ENCODE assay signal across 25 cellular contexts in genomic region chr13:27120011-27120410, GRCh38. TPM values are rescaled to one million over a fixed set of nuclear protein-coding genes. Genes with fewer than 3 reads are reported as not detected.
DNase-seq lines count a peak whose midpoint lies in the region; ATAC-seq and TF ChIP-seq lines count a peak whose summit lies in the region.
"Had no signal": no experiment of that assay in that cellular context is flagged by ENCODE, and none has a peak within 500 bp of the region (broad histone marks: within the 10 kb centered on the region; RNA-seq: fewer than 3 reads in every experiment).

No MANE protein-coding gene starts in this region.

- H3K18ac ChIP-seq in IMR-90 (ENCODE audit: low read depth, low read length): peak overlapping the region; percentile 36; the same call in 1 of the 2 replicates

- H2AK5ac ChIP-seq in IMR-90 (ENCODE audit: low read depth, low read length): peak overlapping the region; percentile 83

- H3K27me3 ChIP-seq in IMR-90 (ENCODE audit: control insufficient read depth, insufficient read depth, low read length): no peaks in the 10 kb centered on the region
- H3K27me3 ChIP-seq in adrenal gland: no peaks in the 10 kb centered on the region
- H3K27me3 ChIP-seq: BLaER1 treated with 17β-estradiol and CSF1 and Interleukin-3, amounts not matched to agents 10 nM and 100 nM had no signal

- H3K27me3 Mint-ChIP-seq in activated CD8-positive, alpha-beta T cell treated with anti-CD3 and anti-CD28 coated beads for 36 hours: no peaks in the 10 kb centered on the region
- H3K27me3 Mint-ChIP-seq: CD4-positive, alpha-beta memory T cell; IgD-negative memory B cell had no signal

- no peak overlapping the region for H4K5ac ChIP-seq in IMR-90 (ENCODE audit: low read depth, low read length)

- intact Hi-C loops in IMR-90 (cut with micrococcal nuclease): loop anchor here (5.0 kb wide), 1 partner anchor 237 kb away; no protein-coding TSS in a partner anchor
- intact Hi-C loops in adrenal gland (cut with DNase I): no loop called here
- intact Hi-C loops in activated CD8-positive, alpha-beta T cell treated with anti-CD3 and anti-CD28 coated beads for 36 hours (cut with micrococcal nuclease): no loop called here

- H3K4me3 ChIP-seq in IMR-90 (ENCODE audit: insufficient read depth, low read depth, low read length): no peak overlapping the region
- H3K4me3 ChIP-seq in fibroblast of the aortic adventitia (ENCODE audit: low read depth, low read length): no peak overlapping the region
- H3K4me3 ChIP-seq in adrenal gland: no peak overlapping the region
- H3K4me3 ChIP-seq: BLaER1 treated with 17β-estradiol and CSF1 and Interleukin-3, amounts not matched to agents 10 nM and 100 nM had no signal

- no peak overlapping the region for H3K56ac ChIP-seq in IMR-90 (ENCODE audit: extremely low read depth, insufficient read depth, low read length)

- no peak for TF ChIP-seq POLR2A in IMR-90 (IDR thresholded peaks at IDR 0.05; ENCODE audit: low read depth, low read length)
- no peak for TF ChIP-seq POLR2A in adrenal gland (IDR thresholded peaks at IDR 0.05)

- BruUV-seq in IMR-90 (replicated peaks; lab: Mats Ljungman, UMichigan): no TSS peak

- no peak overlapping the region for H2BK120ac ChIP-seq in IMR-90 (ENCODE audit: low read depth, low read length)

- no peaks in the 10 kb centered on the region for H3K36me3 ChIP-seq in IMR-90 (ENCODE audit: control insufficient read depth, insufficient read depth, low read length)
- H3K36me3 ChIP-seq in adrenal gland (replicated peaks in 1 of 2): peaks cover 0 to 6% of the 10 kb centered on the region in 2 donors

- no peak overlapping the region; a peak in 1 of 4 replicates for H4K8ac ChIP-seq in IMR-90 (ENCODE audit: low read depth in 2 of 2, low read length in 2 of 2)

- H3K27ac Mint-ChIP-seq in activated CD8-positive, alpha-beta T cell treated with anti-CD3 and anti-CD28 coated beads for 36 hours: no peak overlapping the region

- H3K36me3 Mint-ChIP-seq in activated CD8-positive, alpha-beta T cell treated with anti-CD3 and anti-CD28 coated beads for 36 hours (ENCODE audit: low read depth): peaks cover 60% of the 10 kb centered on the region

- peak; percentile 8 for DNase-seq in AG08395 (ENCODE audit: low spot score)
- peak; percentile 9 for DNase-seq in GM03348 (ENCODE audit: low spot score)
- DNase-seq in IMR-90: peak; percentile 40
- peak; percentile 7 for DNase-seq in fibroblast of the aortic adventitia (ENCODE audit: low read depth)
- no peak for DNase-seq in GM10248 (ENCODE audit: extremely low spot score)
- DNase-seq in DMS79 (lab: John Stamatoyannopoulos, UW): no peak
- DNase-seq in adrenal gland: no peak
- DNase-seq in activated CD8-positive, alpha-beta T cell treated with anti-CD3 and anti-CD28 coated beads for 36 hours: no peak
- DNase-seq: 8988T; ACHN; AML-193; Caco-2; CD4-positive, alpha-beta memory T cell; NCI-H1048; NCI-H1417; NCI-H1694; NCI-H2081; NCI-H2171; NCI-H345; NCI-H510A treated with DMSO at 0.1 percent for 48 hours; SK-N-SH had no signal

- peaks cover 25% of the 10 kb centered on the region for H3K9me1 ChIP-seq in IMR-90 (ENCODE audit: insufficient read depth, low read length)

- H4K20me1 ChIP-seq in IMR-90 (ENCODE audit: insufficient read depth, low read length): peaks cover 39% of the 10 kb centered on the region

- no peak overlapping the region for H2AK9ac ChIP-seq in IMR-90 (replicated peaks; ENCODE audit: low read depth, low read length, poor library complexity)

- H3K27ac ChIP-seq in IMR-90 (ENCODE audit: insufficient read depth, low read length) (peak overlapping the region; percentile 62; the same call in 1 of the 2 replicates), adrenal gland (no peak overlapping the region)
- H3K27ac ChIP-seq: BLaER1 treated with 17β-estradiol and CSF1 and Interleukin-3, amounts not matched to agents 10 nM and 100 nM; KMS-11 had no signal

- no peaks in the 10 kb centered on the region for H3K9me3 ChIP-seq in IMR-90 (ENCODE audit: control insufficient read depth, insufficient read depth, low read length)
- H3K9me3 ChIP-seq in adrenal gland (replicated peaks in 1 of 3): no peaks in the 10 kb centered on the region
- H3K9me3 ChIP-seq: SK-N-SH had no signal

- no peak for ATAC-seq in IMR-90 (ENCODE audit: low read depth)
- no peak for ATAC-seq in activated CD8-positive, alpha-beta T cell treated with anti-CD3 and anti-CD28 coated beads for 36 hours
- ATAC-seq: HCT116 had no signal

- no peak overlapping the region for H3K4me3 Mint-ChIP-seq in activated CD8-positive, alpha-beta T cell treated with anti-CD3 and anti-CD28 coated beads for 36 hours
- H3K4me3 Mint-ChIP-seq: CD4-positive, alpha-beta memory T cell had no signal

- H4K91ac ChIP-seq in IMR-90 (ENCODE audit: insufficient read depth, low read depth, low read length): peak overlapping the region; percentile 60; the same call in 1 of the 2 replicates

- H3K4me1 ChIP-seq in IMR-90 (ENCODE audit: control insufficient read depth, insufficient read depth, low read length) (peaks cover 14% of the 10 kb centered on the region), adrenal gland (replicated peaks in 1 of 2) (no peaks in the 10 kb centered on the region)
- H3K4me1 ChIP-seq: BLaER1 treated with 17β-estradiol and CSF1 and Interleukin-3, amounts not matched to agents 10 nM and 100 nM; Caco-2 had no signal

- no peak overlapping the region for H3K14ac ChIP-seq in IMR-90 (replicated peaks; ENCODE audit: low read depth, low read length)

- peaks cover 21% of the 10 kb centered on the region for H3K9me3 Mint-ChIP-seq in activated CD8-positive, alpha-beta T cell treated with anti-CD3 and anti-CD28 coated beads for 36 hours

- CTCF ChIA-PET in IMR-90 (lab: Yijun Ruan, JAX) (no interaction called here), GM10248 (lab: Yijun Ruan, JAX) (interaction anchor here (0.8 to 1.6 kb wide), 2 partner anchors 11 to 24 kb away, joined by 3 to 5 read pairs; no protein-coding TSS in a partner anchor)
- CTCF ChIA-PET in activated CD8-positive, alpha-beta T cell treated with anti-CD3 and anti-CD28 coated beads for 36 hours (lab: Charles Lee): interaction anchor here (1.4 kb wide), 1 partner anchor 12 kb away, joined by 3 read pairs; no protein-coding TSS in a partner anchor

- H3K23ac ChIP-seq in IMR-90 (ENCODE audit: low read depth, low read length): no peak overlapping the region

- H3K79me1 ChIP-seq in IMR-90 (ENCODE audit: low read depth in 1 of 2, low read length in 2 of 2): peaks cover 40 to 67% of the 10 kb centered on the region in 2 experiments

- POLR2A ChIA-PET in IMR-90 (lab: Charles Lee; ENCODE audit: unreplicated experiment): no interaction called here
- POLR2A ChIA-PET in GM10248 (lab: Yijun Ruan, JAX): interaction anchor here (1.0 kb wide), 1 partner anchor 11 kb away, joined by 4 read pairs; no protein-coding TSS in a partner anchor
- POLR2A ChIA-PET in activated CD8-positive, alpha-beta T cell treated with anti-CD3 and anti-CD28 coated beads for 36 hours (lab: Charles Lee): interaction anchor here (0.7 kb wide), 1 partner anchor 10 kb away, joined by 3 read pairs; no protein-coding TSS in a partner anchor

- no peak for TF ChIP-seq RAD21 in IMR-90 (IDR thresholded peaks at IDR 0.05; ENCODE audit: low read length)

- no CpG with 5 or more reads among the region's 3 CpGs for WGBS in IMR-90 (ENCODE audit: extremely low coverage in 2 of 2, insufficient read length in 1 of 2), 2 experiments
- 96 to 100% (median 98%) methylated on average over 3 of the region's 3 CpGs for WGBS in adrenal gland, 4 donors

- TF ChIP-seq CTCF in IMR-90 (conservative IDR thresholded peaks at IDR 0.05; ENCODE audit: low read depth, low read length) (no peak), fibroblast of the aortic adventitia (IDR thresholded peaks at IDR 0.05; ENCODE audit: insufficient read depth, low read length) (no peak), GM10248 (IDR thresholded peaks at IDR 0.05; ENCODE audit: control extremely low read depth, extremely low read depth, low read depth, missing control alignments) (no peak), adrenal gland (IDR thresholded peaks at IDR 0.05) (no peak)
- no peak for TF ChIP-seq CTCF in activated CD8-positive, alpha-beta T cell treated with anti-CD3 and anti-CD28 coated beads for 36 hours (IDR thresholded peaks at IDR 0.05)

- no peak overlapping the region for H2BK15ac ChIP-seq in IMR-90 (ENCODE audit: low read depth, low read length)

- H2BK20ac ChIP-seq in IMR-90 (ENCODE audit: low read depth, low read length): no peak overlapping the region

- H3K4ac ChIP-seq in IMR-90 (ENCODE audit: low read depth, low read length): peak overlapping the region; percentile 52; the same call in 1 of the 2 replicates

- H2AFZ ChIP-seq in IMR-90 (replicated peaks; ENCODE audit: low read length, poor library complexity): no peak overlapping the region

- H3K4me2 ChIP-seq in IMR-90 (ENCODE audit: low read depth, low read length): no peak overlapping the region; the same call in 1 of the 2 replicates
- H3K4me2 ChIP-seq: BLaER1 treated with 17β-estradiol and CSF1 and Interleukin-3, amounts not matched to agents 10 nM and 100 nM; KMS-11; SK-N-SH had no signal

- dilution Hi-C loops in IMR-90 (cut with HindIII; ENCODE audit: low sequenced_read_pairs, unreplicated experiment): no loop called here

- peak overlapping the region; percentile 52 for H2BK5ac ChIP-seq in IMR-90 (ENCODE audit: low read depth, low read length, poor library complexity, severe bottlenecking)

- no peak overlapping the region for H3K9ac ChIP-seq in IMR-90 (ENCODE audit: low read depth, low read length)
- H3K9ac ChIP-seq: BLaER1 treated with 17β-estradiol and CSF1 and Interleukin-3, amounts not matched to agents 10 nM and 100 nM; KMS-11; SK-N-SH had no signal

- H3K4me1 Mint-ChIP-seq in activated CD8-positive, alpha-beta T cell treated with anti-CD3 and anti-CD28 coated beads for 36 hours (ENCODE audit: low read depth): peaks cover 52% of the 10 kb centered on the region

- in situ Hi-C loops in IMR-90 (cut with MboI; ENCODE audit: low sequenced_read_pairs): no loop called here

TF ChIP-seq in IMR-90, 13 proteins besides CTCF, POLR2A, EP300 and RAD21 (continues in another document):
- TF ChIP-seq MAZ (IDR thresholded peaks at IDR 0.05; ENCODE audit: borderline replicate concordance, low read depth, low read length) (no peak), BHLHE40 (IDR thresholded peaks at IDR 0.05; ENCODE audit: low read depth, low read length) (no peak), CEBPB (IDR thresholded peaks at IDR 0.05; ENCODE audit: low read depth, low read length) (no peak), RCOR1 (IDR thresholded peaks at IDR 0.05; ENCODE audit: insufficient replicate concordance, low read length) (no peak)

RNA-seq across cellular contexts. Expression of gene USP12, which starts 51.6 kb away (rescaled TPM):
- total RNA-seq in IMR-90 (2012; rRNA removed) (16.5 and 27.2 TPM in 2 replicates), fibroblast of the aortic adventitia (ENCODE audit: low replicate concordance) (15.3 and 28.2 TPM in 2 replicates), adrenal gland (10 to 100 TPM in 6 of 8 donors, 1 to 10 TPM in 2; 4.6 to 20.0 (median 13.3) TPM)
- polyA plus RNA-seq in IMR-90 (2012; rRNA removed) (7.8 and 11.8 TPM in 2 replicates), adrenal gland (10 to 100 TPM in 1 of 3 donors, 1 to 10 TPM in 2; 5.1 to 20.3 (median 7.5) TPM)
- 1.1 and 4.1 TPM in 2 replicates for polyA plus RNA-seq in IMR-90 (2012; cell fraction: cytosol; rRNA removed)
- 0.81 and 8.1 TPM in 2 replicates for polyA plus RNA-seq in IMR-90 (2012; cell fraction: nucleus; rRNA removed; ENCODE audit: low replicate concordance)
- total RNA-seq in activated CD8-positive, alpha-beta T cell treated with anti-CD3 and anti-CD28 coated beads for 36 hours: 10 to 100 TPM; 35.7 to 40.1 TPM

Comparison
In these comparisons a context has a peak if more than half of its experiments do, and no peak if none do; other contexts are left out.
1. DNase-seq: peak in AG08395 (single experiment), GM03348 (single experiment), IMR-90 (single experiment) and fibroblast of the aortic adventitia (single experiment); none in GM10248 (single experiment), DMS79 (single experiment), adrenal gland (0 of 7) and activated CD8-positive, alpha-beta T cell treated with anti-CD3 and anti-CD28 coated beads for 36 hours (single experiment).